1 cellular context compared by ENCODE assay signal in genomic region chr17:38703742-38704644, GRCh38.
TF ChIP-seq lines count a peak whose summit lies in the region.

No MANE protein-coding gene starts in this region.

TF ChIP-seq in GM12878, 131 proteins besides CTCF, POLR2A, EP300 and RAD21 (continued from another document and continues in another):
- TF ChIP-seq MLLT1 (IDR thresholded peaks at IDR 0.05) (peak; percentile 83; the same call in 1 of the 2 replicates), USF1 (IDR thresholded peaks at IDR 0.05; ENCODE audit: borderline replicate concordance, extremely low read length, insufficient read depth, low read depth, low read length) (no peak), PBX3 (IDR thresholded peaks at IDR 0.05; ENCODE audit: insufficient replicate concordance, low read depth, low read length) (no peak), RFX5 (IDR thresholded peaks at IDR 0.05; ENCODE audit: low read depth, low read length) (no peak), ZNF384 (IDR thresholded peaks at IDR 0.05; ENCODE audit: borderline replicate concordance, low read depth, low read length) (no peak), YY1 (IDR thresholded peaks at IDR 0.05; ENCODE audit: low read depth, low read length) (no peak), ZZZ3 (IDR thresholded peaks at IDR 0.05; ENCODE audit: control insufficient read depth, insufficient read length, low read depth) (no peak), HSF1 (IDR thresholded peaks at IDR 0.05; ENCODE audit: low read depth, low read length) (no peak), HCFC1 (IDR thresholded peaks at IDR 0.05; ENCODE audit: low read length) (no peak), NFXL1 (IDR thresholded peaks at IDR 0.05; ENCODE audit: borderline replicate concordance) (no peak), MTA3 (IDR thresholded peaks at IDR 0.05; ENCODE audit: borderline replicate concordance, low read length) (peak; percentile 56; the same call in 1 of the 2 replicates), MXI1 (IDR thresholded peaks at IDR 0.05; ENCODE audit: low read depth, low read length) (peak; percentile 77; the same call in 1 of the 2 replicates), CBX3 (IDR thresholded peaks at IDR 0.05; ENCODE audit: borderline replicate concordance, low read depth) (no peak), POLR2AphosphoS5 (IDR thresholded peaks at IDR 0.05; ENCODE audit: low read length) (peak; percentile 81), GABPA (IDR thresholded peaks at IDR 0.05; ENCODE audit: low read depth) (0 out of 2 replicates have a peak, but pooled peaks have one; percentile 63), ATF7 (IDR thresholded peaks at IDR 0.05; ENCODE audit: low read depth) (peak; percentile 33; the same call in 1 of the 2 replicates), MAX (IDR thresholded peaks at IDR 0.05; ENCODE audit: low read depth, low read length) (no peak; the same call in 1 of the 2 replicates), ZNF274 (IDR thresholded peaks at IDR 0.05; ENCODE audit: insufficient read depth, insufficient read length) (no peak), EED (IDR thresholded peaks at IDR 0.05; ENCODE audit: low read depth) (peak; percentile 61), FOXK2 (IDR thresholded peaks at IDR 0.05) (no peak), ZNF592 (IDR thresholded peaks at IDR 0.05) (no peak), YBX1 (IDR thresholded peaks at IDR 0.05) (no peak), BCLAF1 (IDR thresholded peaks at IDR 0.05) (no peak), SREBF2 (IDR thresholded peaks at IDR 0.05; ENCODE audit: low read length) (no peak), KLF5 (IDR thresholded peaks at IDR 0.05; ENCODE audit: partially characterized antibody) (no peak), ZBTB33 (IDR thresholded peaks at IDR 0.05) (no peak), BMI1 (IDR thresholded peaks at IDR 0.05; ENCODE audit: borderline replicate concordance) (no peak), TBL1XR1 (IDR thresholded peaks at IDR 0.05; ENCODE audit: low read depth, low read length) (no peak), MYC (IDR thresholded peaks at IDR 0.05; ENCODE audit: insufficient read depth, insufficient read length, insufficient replicate concordance, low read length, severe bottlenecking) (no peak), FOXM1 (IDR thresholded peaks at IDR 0.05; ENCODE audit: low read depth, low read length) (0 out of 2 replicates have a peak, but pooled peaks have one; percentile 6), DPF2 (IDR thresholded peaks at IDR 0.05) (peak; percentile 16; the same call in 1 of the 2 replicates), ZBTB11 (CRISPR knock-in tag; IDR thresholded peaks at IDR 0.05) (no peak), NR2C2 (IDR thresholded peaks at IDR 0.05; ENCODE audit: borderline replicate concordance, control insufficient read depth, insufficient read length, low read depth) (no peak), RUNX3 (IDR thresholded peaks at IDR 0.05; ENCODE audit: low read length) (peak; percentile 9), NBN (IDR thresholded peaks at IDR 0.05) (peak; percentile 85; the same call in 1 of the 2 replicates)
